ENCODE assay signal across 20 cellular contexts in genomic region chr11:99244613-99245012, GRCh38.
"Had no signal": no experiment of that assay in that cellular context is flagged by ENCODE, and none has a peak within 500 bp of the region (broad histone marks: within the 10 kb centered on the region; RNA-seq: fewer than 3 reads in every experiment).

No MANE protein-coding gene starts in this region.

- H3K9me3 ChIP-seq: esophagus squamous epithelium, pancreas had no signal

- H3K27me3 ChIP-seq: cardiac muscle cell, esophagus squamous epithelium, heart right ventricle, pancreas, stomach had no signal

- H3K27ac ChIP-seq: cardiac muscle cell, esophagus squamous epithelium, heart right ventricle, pancreas, stomach had no signal

- H3K4me1 ChIP-seq: esophagus squamous epithelium, heart right ventricle, pancreas, stomach had no signal

- H3K4me3 ChIP-seq: cardiac muscle cell, esophagus squamous epithelium, heart right ventricle, pancreas, stomach had no signal

- H3K36me3 ChIP-seq: cardiac muscle cell, esophagus squamous epithelium, heart right ventricle, pancreas, stomach had no signal

- ATAC-seq: activated CD8-positive, alpha-beta memory T cell treated with anti-CD3 and anti-CD28 coated beads, Interleukin-2, amount 10 ng/mL, durations not matched to agents 7 days and 5 days; activated naive CD8-positive, alpha-beta T cell treated with anti-CD3 and anti-CD28 coated beads, Interleukin-2, amount 50 U/mL, for 24 hours; effector memory CD8-positive, alpha-beta T cell; heart right ventricle; natural killer cell; pancreas; sciatic nerve; stimulated activated effector memory CD8-positive, alpha-beta T cell treated with anti-CD3 and anti-CD28 coated beads, Interleukin-12 subunit alpha, Interleukin-12 subunit beta, amount 100 ng/mL, for 72 hours; WTC11 had no signal

- DNase-seq: activated CD4-positive, alpha-beta memory T cell treated with anti-CD3 and anti-CD28 coated beads, Interleukin-2, amount 10 ng/mL, durations not matched to agents 7 days and 5 days; activated CD4-positive, alpha-beta T cell treated with anti-CD3 and anti-CD28 coated beads for 4 hours; activated CD8-positive, alpha-beta memory T cell treated with anti-CD3 and anti-CD28 coated beads, Interleukin-2, amount 10 ng/mL, durations not matched to agents 7 days and 5 days; activated naive CD4-positive, alpha-beta T cell treated with anti-CD3 and anti-CD28 coated beads for 36 hours; activated naive CD8-positive, alpha-beta T cell treated with anti-CD3 and anti-CD28 coated beads, Interleukin-2, amount 50 U/mL, for 24 hours; activated T-cell treated with anti-CD3 and anti-CD28 coated beads, Interleukin-2, amount 50 U/mL, for 24 hours; aorta; effector memory CD8-positive, alpha-beta T cell; esophagus squamous epithelium; heart right ventricle; immature natural killer cell; natural killer cell; pancreas; stimulated activated CD4-positive, alpha-beta T cell treated with anti-CD3 and anti-CD28 coated beads, Interleukin-4, amount 100 ng/mL, for 24 hours; stomach; trophoblast cell had no signal
